8 cellular contexts compared by ENCODE assay signal in genomic region chr6:16683524-16684194, GRCh38.
DNase-seq lines count a peak whose midpoint lies in the region; ATAC-seq, FAIRE-seq and TF ChIP-seq lines count a peak whose summit lies in the region.

No MANE protein-coding gene starts in this region.

- H3K27ac Mint-ChIP-seq in MCF 10A (ENCODE audit: low read depth, unreplicated experiment) = peak overlapping the region; percentile 75
- no peak overlapping the region for H3K27ac Mint-ChIP-seq in type B pancreatic cell

- H3K79me1 ChIP-seq in mesenchymal stem cell (replicated peaks; ENCODE audit: low read length, poor library complexity, severe bottlenecking) = peaks cover 10% of the 10 kb centered on the region

- CTCF ChIA-PET in MCF 10A (lab: Yijun Ruan, JAX) = interaction anchor here (0.5 to 3.7 kb wide), 6 partner anchors 29 to 446 kb away, joined by 3 to 22 read pairs (median 3); partner anchors contain the start of gene ATXN1

- peak overlapping the region in 1 of 2 experiments; percentile 2 for H2BK12ac ChIP-seq in mesenchymal stem cell (ENCODE audit: low read length in 2 of 2)

- no peak overlapping the region for H2BK5ac ChIP-seq in mesenchymal stem cell (ENCODE audit: low read depth, low read length, poor library complexity, severe bottlenecking)

- peak overlapping the region; percentile 5 for H3K27ac ChIP-seq in mesenchymal stem cell (ENCODE audit: low read length, poor library complexity, severe bottlenecking)

- no TSS peak for BruUV-seq in MCF 10A (replicated peaks; lab: Mats Ljungman, UMichigan)

- H4K8ac ChIP-seq in mesenchymal stem cell (ENCODE audit: low read length) = no peak overlapping the region

- H2AK5ac ChIP-seq in mesenchymal stem cell (ENCODE audit: low read length, severe bottlenecking) = peak overlapping the region; percentile 41

- TF ChIP-seq POLR2A in GM12892 (IDR thresholded peaks at IDR 0.05; ENCODE audit: low read depth, low read length) = no peak

- POLR2A ChIA-PET in MCF 10A (lab: Yijun Ruan, JAX) = interaction anchor here (0.7 to 6.2 kb wide), 12 partner anchors 12 to 350 kb away, joined by 3 to 127 read pairs (median 6); partner anchors contain the start of gene ATXN1

- intact Hi-C loops in MCF 10A (cut with micrococcal nuclease) = no loop called here

- H3K27me3 ChIP-seq in MG63 = no peaks in the 10 kb centered on the region
- H3K27me3 ChIP-seq in mesenchymal stem cell (ENCODE audit: control insufficient read depth in 1 of 2, insufficient read depth in 1 of 2, low read length in 2 of 2) = no peaks in the 10 kb centered on the region

- H3K27me3 Mint-ChIP-seq in MCF 10A (ENCODE audit: insufficient read depth, unreplicated experiment) (no peaks in the 10 kb centered on the region), type B pancreatic cell (no peaks in the 10 kb centered on the region)

- H2BK15ac ChIP-seq in mesenchymal stem cell (ENCODE audit: low read depth, poor library complexity, severe bottlenecking) = no peak overlapping the region

- TF ChIP-seq CTCF in MCF 10A (IDR thresholded peaks at IDR 0.05; ENCODE audit: unreplicated experiment) (no peak), type B pancreatic cell (conservative IDR thresholded peaks at IDR 0.05) (no peak)

- H4K91ac ChIP-seq in mesenchymal stem cell (ENCODE audit: low read length) = no peak overlapping the region

- no peak overlapping the region for H2AFZ ChIP-seq in mesenchymal stem cell (ENCODE audit: low read depth, low read length)

- no peak for ATAC-seq in HG03025 (IDR thresholded peaks at IDR 0.05; ENCODE audit: low FRiP score, unreplicated experiment)

- no peak overlapping the region for H2BK120ac ChIP-seq in mesenchymal stem cell (ENCODE audit: low read depth, low read length)

- H3K36me3 Mint-ChIP-seq in MCF 10A (ENCODE audit: insufficient read depth, unreplicated experiment) (peaks cover 6% of the 10 kb centered on the region), type B pancreatic cell (peaks cover 13% of the 10 kb centered on the region)

- H3K9me3 ChIP-seq in MG63 = no peaks in the 10 kb centered on the region
- H3K9me3 ChIP-seq in mesenchymal stem cell (ENCODE audit: control insufficient read depth, low read length) = no peaks in the 10 kb centered on the region

- H3K4ac ChIP-seq in mesenchymal stem cell (ENCODE audit: low read depth in 1 of 2, low read length in 2 of 2) = no peak overlapping the region

- DNase-seq in AML-193 (lab: John Stamatoyannopoulos, UW) (peak; percentile 93 to 95), MG63 (peak; percentile 83), MCF 10A (ENCODE audit: unreplicated experiment) (peak; percentile 96), mesenchymal stem cell (peak; percentile 76), hepatic stellate cell (ENCODE audit: low spot score) (no peak), GM12892 (ENCODE audit: insufficient read length) (no peak), type B pancreatic cell (ENCODE audit: extremely low spot score, unreplicated experiment) (no peak)

- H3K4me1 Mint-ChIP-seq in MCF 10A (ENCODE audit: insufficient read depth, unreplicated experiment) (peaks cover 43% of the 10 kb centered on the region), type B pancreatic cell (ENCODE audit: unreplicated experiment) (peaks cover 24% of the 10 kb centered on the region)

- no peak overlapping the region for H3K4me3 ChIP-seq in MG63
- H3K4me3 ChIP-seq in mesenchymal stem cell (ENCODE audit: insufficient read depth in 1 of 2, low read depth in 1 of 2, low read length in 2 of 2) = peak overlapping the region in 1 of 2 experiments; percentile 31

- peak overlapping the region; percentile 20 for H3K9ac ChIP-seq in mesenchymal stem cell (ENCODE audit: low read length)

- H3K36me3 ChIP-seq in MG63 (no peaks in the 10 kb centered on the region), mesenchymal stem cell (ENCODE audit: control insufficient read depth in 1 of 2, insufficient read depth in 2 of 2, low read depth in 1 of 2, low read length in 2 of 2) (no peaks in the 10 kb centered on the region)

- FAIRE-seq in GM12892 (lab: Jason Lieb, UNC) = no peak

- no peaks in the 10 kb centered on the region for H3K9me3 Mint-ChIP-seq in MCF 10A (ENCODE audit: unreplicated experiment)
- H3K9me3 Mint-ChIP-seq in type B pancreatic cell = peaks cover 5% of the 10 kb centered on the region

- peaks cover 8% of the 10 kb centered on the region for H3K4me1 ChIP-seq in mesenchymal stem cell (ENCODE audit: control insufficient read depth, insufficient read depth, low read depth, low read length)

- H3K23ac ChIP-seq in mesenchymal stem cell (ENCODE audit: low read length in 2 of 2) = no peak overlapping the region

- H3K18ac ChIP-seq in mesenchymal stem cell (ENCODE audit: low read depth in 1 of 2, low read length in 2 of 2) = peak overlapping the region; percentile 46 to 48

- H3K4me2 ChIP-seq in mesenchymal stem cell (ENCODE audit: low read length, poor library complexity, severe bottlenecking) = no peak overlapping the region

- WGBS in mesenchymal stem cell = 50% methylated on average over 4 of the region's 4 CpGs

- H3K4me3 Mint-ChIP-seq in MCF 10A (ENCODE audit: unreplicated experiment) (peak overlapping the region; percentile 59), type B pancreatic cell (no peak overlapping the region)

- H3K14ac ChIP-seq in mesenchymal stem cell (ENCODE audit: low read length in 2 of 2) = no peak overlapping the region

Comparison
In these comparisons a context has a peak if more than half of its experiments do, and no peak if none do; other contexts are left out.
1. DNase-seq: peak in AML-193 (2 of 2), MG63 (single experiment), MCF 10A (single experiment) and mesenchymal stem cell (single experiment); none in hepatic stellate cell (single experiment), GM12892 (single experiment) and type B pancreatic cell (single experiment).